In the genomic region with DNA sequence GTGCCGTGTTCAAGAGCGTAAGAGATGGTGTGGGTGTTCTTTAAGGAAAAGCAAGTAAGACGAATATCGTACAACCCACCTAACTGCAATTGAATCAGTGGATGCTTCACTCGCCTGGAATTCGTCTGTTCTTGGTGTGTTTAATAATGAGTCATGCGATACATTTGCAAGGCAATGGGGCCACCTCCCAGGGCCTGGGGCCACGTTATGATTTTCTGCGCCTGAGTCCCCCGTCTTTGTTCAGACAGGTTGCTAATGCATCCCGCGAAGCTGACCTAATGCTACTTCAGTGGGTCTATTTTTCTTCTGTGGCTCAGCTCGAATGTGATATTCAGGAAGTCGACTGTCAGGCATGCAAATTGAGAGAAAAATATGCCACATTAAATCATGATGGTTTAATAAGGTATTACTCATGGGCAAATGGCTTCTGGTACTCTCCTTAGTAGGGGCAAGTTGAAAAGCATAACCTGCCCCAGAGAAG, we compare ENCODE assay signal across 12 cellular contexts. TPM values are rescaled to one million over a fixed set of nuclear protein-coding genes. Genes with fewer than 3 reads are reported as not detected.
A peak's percentile ranks its signal among the peaks of the same experiment; 100 is the strongest.
DNase-seq lines count a peak whose midpoint lies in the region; ATAC-seq and TF ChIP-seq lines count a peak whose summit lies in the region.
"Had no signal": no experiment of that assay in that cellular context is flagged by ENCODE, and none has a peak within 500 bp of the region (broad histone marks: within the 10 kb centered on the region; RNA-seq: fewer than 3 reads in every experiment).

No MANE protein-coding gene starts in this region.

- H3K4me3 Mint-ChIP-seq in activated CD8-positive, alpha-beta memory T cell treated with anti-CD3 and anti-CD28 coated beads, Interleukin-2, amount 10 ng/mL, durations not matched to agents 7 days and 5 days: no peak overlapping the region
- H3K4me3 Mint-ChIP-seq: activated CD4-positive, alpha-beta T cell treated with anti-CD3 and anti-CD28 coated beads for 36 hours; activated naive CD8-positive, alpha-beta T cell had no signal

- H3K27me3 ChIP-seq in HUES6 (ENCODE audit: control insufficient read depth, insufficient read depth, low read length): no peaks in the 10 kb centered on the region
- no peaks in the 10 kb centered on the region for H3K27me3 ChIP-seq in mesendoderm (ENCODE audit: insufficient read depth, low read length, poor library complexity)
- H3K27me3 ChIP-seq: right atrium auricular region had no signal

- ATAC-seq in activated CD8-positive, alpha-beta memory T cell treated with anti-CD3 and anti-CD28 coated beads, Interleukin-2, amount 10 ng/mL, durations not matched to agents 7 days and 5 days: no peak
- ATAC-seq in HG02588 (IDR thresholded peaks at IDR 0.05; ENCODE audit: unreplicated experiment): no peak
- ATAC-seq: activated CD4-positive, alpha-beta T cell treated with anti-CD3 and anti-CD28 coated beads for 36 hours had no signal

- no peak overlapping the region for H3K4me2 ChIP-seq in mesendoderm (ENCODE audit: low read length)
- H3K4me2 ChIP-seq: BLaER1 treated with 17β-estradiol and CSF1 and Interleukin-3, amounts not matched to agents 10 nM and 100 nM had no signal

- CTCF ChIA-PET in activated CD8-positive, alpha-beta memory T cell treated with anti-CD3 and anti-CD28 coated beads, Interleukin-2, amount 10 ng/mL, durations not matched to agents 7 days and 5 days (lab: Charles Lee): no interaction called here

- H3K18ac ChIP-seq in mesendoderm (ENCODE audit: low read length): no peak overlapping the region

- H3K4me3 ChIP-seq in HUES6 (ENCODE audit: low read depth, low read length): no peak overlapping the region
- H3K4me3 ChIP-seq in astrocyte of the cerebellum (ENCODE audit: low read depth, low read length): no peak overlapping the region
- no peak overlapping the region for H3K4me3 ChIP-seq in mesendoderm (ENCODE audit: low read length)
- H3K4me3 ChIP-seq: BLaER1 treated with 17β-estradiol and CSF1 and Interleukin-3, amounts not matched to agents 10 nM and 100 nM; right atrium auricular region had no signal

- in situ Hi-C loops in ACHN (cut with HindIII; ENCODE audit: low pct_ligation_motif_present, low pct_unique_long_range_greater_than_20kb, low sequenced_read_pairs): no loop called here
- in situ Hi-C loops in astrocyte of the cerebellum (cut with HindIII; ENCODE audit: low sequenced_read_pairs): no loop called here

- no peak overlapping the region for H3K27ac Mint-ChIP-seq in activated CD8-positive, alpha-beta memory T cell treated with anti-CD3 and anti-CD28 coated beads, Interleukin-2, amount 10 ng/mL, durations not matched to agents 7 days and 5 days
- H3K27ac Mint-ChIP-seq: activated CD4-positive, alpha-beta T cell treated with anti-CD3 and anti-CD28 coated beads for 36 hours; activated naive CD8-positive, alpha-beta T cell had no signal

- peaks cover 2% of the 10 kb centered on the region for H3K9me3 Mint-ChIP-seq in activated CD8-positive, alpha-beta memory T cell treated with anti-CD3 and anti-CD28 coated beads, Interleukin-2, amount 10 ng/mL, durations not matched to agents 7 days and 5 days (ENCODE audit: low read depth)

- no peak overlapping the region for H2BK15ac ChIP-seq in mesendoderm (replicated peaks; ENCODE audit: low read depth)

- no peak for TF ChIP-seq CTCF in astrocyte of the cerebellum (IDR thresholded peaks at IDR 0.05; ENCODE audit: low read depth, low read length, missing control alignments)

- no peak overlapping the region for H2BK5ac ChIP-seq in mesendoderm (ENCODE audit: low read length)

- no peaks in the 10 kb centered on the region for H3K36me3 ChIP-seq in HUES6 (ENCODE audit: control insufficient read depth, insufficient read depth, low read length)
- H3K36me3 ChIP-seq in mesendoderm (ENCODE audit: control insufficient read depth, insufficient read depth, low read length): no peaks in the 10 kb centered on the region
- H3K36me3 ChIP-seq: BLaER1 treated with 17β-estradiol and CSF1 and Interleukin-3, amounts not matched to agents 10 nM and 100 nM; right atrium auricular region had no signal

- no peak overlapping the region for H3K56ac ChIP-seq in mesendoderm (ENCODE audit: low read length)

- H2AK5ac ChIP-seq in mesendoderm (ENCODE audit: low read length): no peak overlapping the region

- peaks cover 8% of the 10 kb centered on the region for H3K9me3 ChIP-seq in HUES6 (ENCODE audit: control insufficient read depth, insufficient read depth, low read depth, low read length)
- H3K9me3 ChIP-seq: right atrium auricular region had no signal

- no peak overlapping the region for H2BK120ac ChIP-seq in mesendoderm (ENCODE audit: low read depth, low read length)

- H3K23ac ChIP-seq in mesendoderm (ENCODE audit: low read length): no peak overlapping the region

- H3K79me2 ChIP-seq in mesendoderm (ENCODE audit: control insufficient read depth, insufficient read depth, low read length): no peaks in the 10 kb centered on the region

- peaks cover 16% of the 10 kb centered on the region for H3K4me1 ChIP-seq in HUES6 (ENCODE audit: control insufficient read depth, insufficient read depth, low read length)
- no peaks in the 10 kb centered on the region for H3K4me1 ChIP-seq in mesendoderm (ENCODE audit: control insufficient read depth, low read depth, low read length)
- H3K4me1 ChIP-seq: right atrium auricular region had no signal

- peak overlapping the region; percentile 29; the same call in 1 of the 2 replicates for H3K27ac ChIP-seq in HUES6 (ENCODE audit: low read depth, low read length)
- H3K27ac ChIP-seq in mesendoderm (ENCODE audit: low read depth, low read length): no peak overlapping the region
- H3K27ac ChIP-seq: BLaER1 treated with 17β-estradiol and CSF1 and Interleukin-3, amounts not matched to agents 10 nM and 100 nM; right atrium auricular region had no signal

- no CpG with 5 or more reads among the region's 14 CpGs for WGBS in mesendoderm (ENCODE audit: extremely low coverage, insufficient coverage, low lambda C conversion rate)

- H3K4me1 Mint-ChIP-seq in activated CD8-positive, alpha-beta memory T cell treated with anti-CD3 and anti-CD28 coated beads, Interleukin-2, amount 10 ng/mL, durations not matched to agents 7 days and 5 days: no peaks in the 10 kb centered on the region
- H3K4me1 Mint-ChIP-seq: activated CD4-positive, alpha-beta T cell treated with anti-CD3 and anti-CD28 coated beads for 36 hours had no signal

- no peak overlapping the region for H4K8ac ChIP-seq in mesendoderm (ENCODE audit: low read depth, low read length)

- H3K4ac ChIP-seq in mesendoderm (ENCODE audit: low read depth, low read length): no peak overlapping the region

- H3K36me3 Mint-ChIP-seq in activated CD8-positive, alpha-beta memory T cell treated with anti-CD3 and anti-CD28 coated beads, Interleukin-2, amount 10 ng/mL, durations not matched to agents 7 days and 5 days: no peaks in the 10 kb centered on the region
- H3K36me3 Mint-ChIP-seq: activated naive CD8-positive, alpha-beta T cell had no signal

- DNase-seq in ACHN: peak; percentile 81
- peak; percentile 69 for DNase-seq in astrocyte of the cerebellum (ENCODE audit: low read depth)
- peak; percentile 35 for DNase-seq in mesendoderm
- no peak for DNase-seq in activated CD8-positive, alpha-beta memory T cell treated with anti-CD3 and anti-CD28 coated beads, Interleukin-2, amount 10 ng/mL, durations not matched to agents 7 days and 5 days
- DNase-seq in NCI-H345 treated with DMSO at 0.1 percent for 48 hours (lab: John Stamatoyannopoulos, UW; ENCODE audit: unreplicated experiment): no peak
- no peak for DNase-seq in NCI-H2029 treated with DMSO at 0.1 percent for 48 hours (lab: John Stamatoyannopoulos, UW)
- DNase-seq: activated CD4-positive, alpha-beta T cell treated with anti-CD3 and anti-CD28 coated beads for 36 hours had no signal

- H3K27me3 Mint-ChIP-seq in activated CD8-positive, alpha-beta memory T cell treated with anti-CD3 and anti-CD28 coated beads, Interleukin-2, amount 10 ng/mL, durations not matched to agents 7 days and 5 days: no peaks in the 10 kb centered on the region
- H3K27me3 Mint-ChIP-seq: activated CD4-positive, alpha-beta T cell treated with anti-CD3 and anti-CD28 coated beads for 36 hours had no signal

- H3K9ac ChIP-seq in HUES6 (ENCODE audit: low read length) (peak overlapping the region; percentile 10), mesendoderm (ENCODE audit: low read length) (no peak overlapping the region)
- H3K9ac ChIP-seq: BLaER1 treated with 17β-estradiol and CSF1 and Interleukin-3, amounts not matched to agents 10 nM and 100 nM had no signal

- H3K79me1 ChIP-seq in mesendoderm (ENCODE audit: low read length): no peaks in the 10 kb centered on the region

- no peak overlapping the region for H4K5ac ChIP-seq in mesendoderm (ENCODE audit: low read length)

RNA-seq across cellular contexts. Expression of a gene that starts 14.3 kb away (rescaled TPM):
- polyA plus RNA-seq in mesendoderm (2013, experiment 1 of 2): 14.1 TPM
- polyA plus RNA-seq in mesendoderm (2013, experiment 2 of 2): 14.4 TPM
- under 1 TPM; 0.20 to 0.33 TPM for total RNA-seq in activated CD8-positive, alpha-beta memory T cell treated with anti-CD3 and anti-CD28 coated beads, Interleukin-2, amount 10 ng/mL, durations not matched to agents 7 days and 5 days

Comparison
In these comparisons a context has a peak if more than half of its experiments do, and no peak if none do; other contexts are left out.
1. DNase-seq: peak in ACHN (single experiment), astrocyte of the cerebellum (single experiment) and mesendoderm (single experiment); none in activated CD8-positive, alpha-beta memory T cell treated with anti-CD3 and anti-CD28 coated beads, Interleukin-2, amount 10 ng/mL, durations not matched to agents 7 days and 5 days (single experiment), NCI-H345 treated with DMSO at 0.1 percent for 48 hours (single experiment) and NCI-H2029 treated with DMSO at 0.1 percent for 48 hours (single experiment).